21 cellular contexts compared by ENCODE assay signal in the genomic region with DNA sequence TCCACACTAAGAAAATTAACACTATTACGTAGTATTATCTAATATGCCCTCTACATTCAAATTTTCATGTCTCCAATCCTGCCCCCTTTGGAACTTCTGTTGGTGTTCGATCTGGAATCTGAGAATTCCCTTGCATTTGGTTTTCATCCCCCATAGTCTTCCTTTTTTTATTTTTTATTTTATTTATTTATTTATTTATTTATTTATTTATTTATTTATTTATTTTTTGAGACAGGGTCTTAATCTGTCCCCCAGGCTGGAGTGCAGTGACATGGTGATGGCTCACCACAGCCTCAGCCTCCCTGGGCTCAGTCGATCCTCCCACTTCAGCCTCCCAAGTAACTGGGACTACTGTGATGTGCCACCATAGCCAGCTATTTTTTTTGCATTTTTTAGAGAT.
DNase-seq lines count a peak whose midpoint lies in the region; ATAC-seq, FAIRE-seq and TF ChIP-seq lines count a peak whose summit lies in the region.
"Had no signal": no experiment of that assay in that cellular context is flagged by ENCODE, and none has a peak within 500 bp of the region (broad histone marks: within the 10 kb centered on the region; RNA-seq: fewer than 3 reads in every experiment).

No MANE protein-coding gene starts in this region.

- no peak for ATAC-seq in A549
- no peak for ATAC-seq in stimulated activated effector memory CD8-positive, alpha-beta T cell treated with anti-CD3 and anti-CD28 coated beads, Interleukin-12 subunit alpha, Interleukin-12 subunit beta, amount 100 ng/mL, for 72 hours
- ATAC-seq in GM19351 (IDR thresholded peaks at IDR 0.05; ENCODE audit: unreplicated experiment), result no peak
- ATAC-seq: CD8-positive, alpha-beta T cell had no signal

- peaks cover 5% of the 10 kb centered on the region for H3K36me3 Mint-ChIP-seq in stimulated activated effector memory CD8-positive, alpha-beta T cell treated with anti-CD3 and anti-CD28 coated beads, Interleukin-12 subunit alpha, Interleukin-12 subunit beta, amount 100 ng/mL, for 72 hours

- no peak for TF ChIP-seq RAD21 in A549 (conservative IDR thresholded peaks at IDR 0.05 in 1 of 2, IDR thresholded peaks at IDR 0.05 in 1 of 2)

- H3K4me2 ChIP-seq in A549, result no peak overlapping the region

- TF ChIP-seq POLR2A in A549 (IDR thresholded peaks at IDR 0.05; ENCODE audit: low read length), result no peak

- H3K4me1 Mint-ChIP-seq in stimulated activated effector memory CD8-positive, alpha-beta T cell treated with anti-CD3 and anti-CD28 coated beads, Interleukin-12 subunit alpha, Interleukin-12 subunit beta, amount 100 ng/mL, for 72 hours, result peaks cover 58% of the 10 kb centered on the region

- no peaks in the 10 kb centered on the region for H3K36me3 ChIP-seq in HEK293 (ENCODE audit: control insufficient read depth in 2 of 2, insufficient read depth in 1 of 2, low read length in 2 of 2)
- H3K36me3 ChIP-seq: BLaER1 treated with 17β-estradiol and CSF1 and Interleukin-3, amounts not matched to agents 10 nM and 100 nM had no signal

- H3K9me3 ChIP-seq in A549 (no peaks in the 10 kb centered on the region), HEK293 (ENCODE audit: control insufficient read depth, insufficient read depth, low read depth, low read length) (no peaks in the 10 kb centered on the region)
- H3K9me3 ChIP-seq: Caco-2 had no signal

- no peak for FAIRE-seq in A549 (lab: Jason Lieb, UNC)
- FAIRE-seq: A204.1, D721Med, G401.6, GM12891, GM19239 had no signal

- H3K4me3 ChIP-seq in A549 (no peak overlapping the region), HEK293 (ENCODE audit: low read depth, low read length) (no peak overlapping the region)
- H3K4me3 ChIP-seq: BLaER1 treated with 17β-estradiol and CSF1 and Interleukin-3, amounts not matched to agents 10 nM and 100 nM had no signal

- no peak overlapping the region for H3K27ac ChIP-seq in A549
- H3K27ac ChIP-seq in HEK293 (ENCODE audit: extremely low read depth, low read depth, low read length), result no peak overlapping the region
- H3K27ac ChIP-seq: BLaER1 treated with 17β-estradiol and CSF1 and Interleukin-3, amounts not matched to agents 10 nM and 100 nM; C4-2B had no signal

- POLR2A ChIA-PET in A549 (lab: Yijun Ruan, JAX) (no interaction called here), HEK293 (lab: Yijun Ruan, JAX) (no interaction called here)

- peak overlapping the region; percentile 57 for H3K27ac Mint-ChIP-seq in stimulated activated effector memory CD8-positive, alpha-beta T cell treated with anti-CD3 and anti-CD28 coated beads, Interleukin-12 subunit alpha, Interleukin-12 subunit beta, amount 100 ng/mL, for 72 hours
- H3K27ac Mint-ChIP-seq: B cell; CD4-positive, alpha-beta T cell; CD8-positive, alpha-beta T cell had no signal

- CTCF ChIA-PET in A549 (lab: Yijun Ruan, JAX), result no interaction called here
- CTCF ChIA-PET in HEK293 (lab: Yijun Ruan, JAX), result no interaction called here

- DNase-seq in A549 (ENCODE audit: low read depth in 1 of 2, low spot score in 1 of 2) (no peak), NCI-H1105 treated with DMSO at 0.1 percent for 48 hours (lab: John Stamatoyannopoulos, UW) (no peak)
- no peak for DNase-seq in stimulated activated effector memory CD8-positive, alpha-beta T cell treated with anti-CD3 and anti-CD28 coated beads, Interleukin-12 subunit alpha, Interleukin-12 subunit beta, amount 100 ng/mL, for 72 hours (ENCODE audit: low spot score in 2 of 2)
- DNase-seq: 8988T; AML-193; Caco-2; Calu3; CD4-positive, alpha-beta T cell; CD8-positive, alpha-beta T cell; DMS79 treated with DMSO at 0.1 percent for 48 hours; GF-D8 had no signal

- no peak for TF ChIP-seq CTCF in A549 (IDR thresholded peaks at IDR 0.05)
- no peak for TF ChIP-seq CTCF in HEK293 (tag by site-specific recombination; IDR thresholded peaks at IDR 0.05)

- no peaks in the 10 kb centered on the region for H3K4me1 ChIP-seq in A549
- no peaks in the 10 kb centered on the region for H3K4me1 ChIP-seq in HEK293 (ENCODE audit: control insufficient read depth, insufficient read depth, low read length)
- H3K4me1 ChIP-seq: Caco-2 had no signal

- no peak overlapping the region for H3K4me3 Mint-ChIP-seq in stimulated activated effector memory CD8-positive, alpha-beta T cell treated with anti-CD3 and anti-CD28 coated beads, Interleukin-12 subunit alpha, Interleukin-12 subunit beta, amount 100 ng/mL, for 72 hours
- H3K4me3 Mint-ChIP-seq: B cell; CD4-positive, alpha-beta T cell; CD8-positive, alpha-beta T cell had no signal

- no peak for TF ChIP-seq EP300 in A549 (IDR thresholded peaks at IDR 0.05)

- 47% methylated on average over 3 of the region's 3 CpGs for WGBS in A549 (ENCODE audit: missing lambda C conversion rate)

- peaks cover 3% of the 10 kb centered on the region for H3K9me3 Mint-ChIP-seq in stimulated activated effector memory CD8-positive, alpha-beta T cell treated with anti-CD3 and anti-CD28 coated beads, Interleukin-12 subunit alpha, Interleukin-12 subunit beta, amount 100 ng/mL, for 72 hours
- H3K9me3 Mint-ChIP-seq: CD4-positive, alpha-beta T cell; CD8-positive, alpha-beta T cell had no signal

TF ChIP-seq in A549, 52 proteins besides CTCF, POLR2A, EP300 and RAD21:
- TF ChIP-seq NPAS2 (CRISPR knock-in tag; IDR thresholded peaks at IDR 0.05; ENCODE audit: borderline replicate concordance) (no peak), ZC3H11A (IDR thresholded peaks at IDR 0.05) (peak; percentile 46), SMC3 (IDR thresholded peaks at IDR 0.05) (no peak)
TF ChIP-seq in A549: peak in this region for 1.

TF ChIP-seq in HEK293, 187 proteins besides CTCF, POLR2A, EP300 and RAD21 (continues in another document):
- TF ChIP-seq ZNF239 (tag by site-specific recombination; IDR thresholded peaks at IDR 0.05), result no peak
- no peak for TF ChIP-seq ZNF501 (tag by site-specific recombination; IDR thresholded peaks at IDR 0.05)
- TF ChIP-seq ZNF140 (tag by site-specific recombination; IDR thresholded peaks at IDR 0.05), result peak; percentile 89; the same call in 1 of the 2 replicates
- peak; percentile 92 for TF ChIP-seq ZNF426 (tag by site-specific recombination; IDR thresholded peaks at IDR 0.05)
- no peak for TF ChIP-seq WT1 (tag by site-specific recombination; IDR thresholded peaks at IDR 0.05)
- no peak for TF ChIP-seq ZNF114 (tag by site-specific recombination; IDR thresholded peaks at IDR 0.05)
- TF ChIP-seq ZNF324 (tag by site-specific recombination; IDR thresholded peaks at IDR 0.05), result no peak
- no peak for TF ChIP-seq ZNF214 (tag by site-specific recombination; IDR thresholded peaks at IDR 0.05; ENCODE audit: borderline replicate concordance)
- TF ChIP-seq, protein P1, sequence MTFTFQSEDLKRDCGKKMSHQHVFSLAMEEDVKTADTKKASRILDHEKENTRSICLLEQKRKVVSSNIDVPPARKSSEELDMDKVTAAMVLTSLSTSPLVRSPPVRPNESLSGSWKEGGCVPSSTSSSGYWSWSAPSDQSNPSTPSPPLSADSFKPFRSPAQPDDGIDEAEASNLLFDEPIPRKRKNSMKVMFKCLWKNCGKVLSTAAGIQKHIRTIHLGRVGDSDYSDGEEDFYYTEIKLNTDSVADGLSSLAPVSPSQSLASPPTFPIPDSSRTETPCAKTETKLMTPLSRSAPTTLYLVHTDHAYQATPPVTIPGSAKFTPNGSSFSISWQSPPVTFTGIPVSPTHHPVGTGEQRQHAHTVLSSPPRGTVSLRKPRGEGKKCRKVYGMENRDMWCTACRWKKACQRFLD (tag by site-specific recombination; IDR thresholded peaks at IDR 0.05), result no peak
- no peak for TF ChIP-seq ZNF549 (tag by site-specific recombination; IDR thresholded peaks at IDR 0.05)
- no peak for TF ChIP-seq KLF8 (tag by site-specific recombination; IDR thresholded peaks at IDR 0.05)
- TF ChIP-seq, protein P2, sequence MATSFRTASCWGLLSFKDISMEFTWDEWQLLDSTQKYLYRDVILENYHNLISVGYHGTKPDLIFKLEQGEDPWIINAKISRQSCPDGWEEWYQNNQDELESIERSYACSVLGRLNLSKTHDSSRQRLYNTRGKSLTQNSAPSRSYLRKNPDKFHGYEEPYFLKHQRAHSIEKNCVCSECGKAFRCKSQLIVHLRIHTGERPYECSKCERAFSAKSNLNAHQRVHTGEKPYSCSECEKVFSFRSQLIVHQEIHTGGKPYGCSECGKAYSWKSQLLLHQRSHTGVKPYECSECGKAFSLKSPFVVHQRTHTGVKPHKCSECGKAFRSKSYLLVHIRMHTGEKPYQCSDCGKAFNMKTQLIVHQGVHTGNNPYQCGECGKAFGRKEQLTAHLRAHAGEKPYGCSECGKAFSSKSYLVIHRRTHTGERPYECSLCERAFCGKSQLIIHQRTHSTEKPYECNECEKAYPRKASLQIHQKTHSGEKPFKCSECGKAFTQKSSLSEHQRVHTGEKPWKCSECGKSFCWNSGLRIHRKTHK (tag by site-specific recombination; IDR thresholded peaks at IDR 0.05), result no peak
- TF ChIP-seq ZBTB8A (tag by site-specific recombination; IDR thresholded peaks at IDR 0.05), result peak; percentile 70
- TF ChIP-seq ZSCAN18 (tag by site-specific recombination; IDR thresholded peaks at IDR 0.05), result no peak
- TF ChIP-seq ZNF16 (tag by site-specific recombination; IDR thresholded peaks at IDR 0.05; ENCODE audit: low read depth), result no peak
- no peak for TF ChIP-seq ZNF670 (tag by site-specific recombination; IDR thresholded peaks at IDR 0.05; ENCODE audit: low read depth)
- TF ChIP-seq ZBTB48 (tag by site-specific recombination; IDR thresholded peaks at IDR 0.05), result no peak
- no peak for TF ChIP-seq ZNF843 (tag by site-specific recombination; IDR thresholded peaks at IDR 0.05)
- no peak for TF ChIP-seq MYNN (tag by site-specific recombination; IDR thresholded peaks at IDR 0.05; ENCODE audit: borderline replicate concordance)

Comparison
In these comparisons a context has a peak if more than half of its experiments do, and no peak if none do; other contexts are left out.
1. Of the 5 proteins assayed by ChIP-seq in both HEK293 and A549: peak only in HEK293: REST; only in A549: none; in both: none; in neither: 4.